Comparison of ENCODE assay signal across 27 cellular contexts in genomic region chr4:90994883-90995484, GRCh38.
"Had no signal": no experiment of that assay in that cellular context is flagged by ENCODE, and none has a peak within 500 bp of the region (broad histone marks: within the 10 kb centered on the region; RNA-seq: fewer than 3 reads in every experiment).

No MANE protein-coding gene starts in this region.

- ATAC-seq: natural killer cell treated with Interleukin-12 subunit alpha and Interleukin-12 subunit beta and Interleukin-15 and Interleukin-18, amount 100 ng/mL, for 72 hours; psoas muscle; right cardiac atrium; right lobe of liver; stimulated activated effector memory CD8-positive, alpha-beta T cell treated with anti-CD3 and anti-CD28 coated beads, Interleukin-12 subunit alpha, Interleukin-12 subunit beta, amount 100 ng/mL, for 72 hours; stimulated activated naive B cell treated with anti-CD40 and anti-IgM and Interleukin-4, amounts not matched to agents 10 μg/mL and 1 μg/mL and 100 μg/mL, for 72 hours had no signal

- H3K4me2 ChIP-seq: neural progenitor cell had no signal

- H3K27me3 Mint-ChIP-seq: natural killer cell treated with Interleukin-12 subunit alpha and Interleukin-12 subunit beta and Interleukin-15 and Interleukin-18, amount 100 ng/mL, for 72 hours; progenitor cell of endocrine pancreas; stimulated activated naive B cell treated with anti-CD40 and anti-IgM and Interleukin-4, amounts not matched to agents 10 μg/mL and 1 μg/mL and 100 μg/mL, for 72 hours; stimulated activated naive CD8-positive, alpha-beta T cell treated with anti-CD3 and anti-CD28 coated beads, Interleukin-15, Interleukin-2, amounts not matched to agents 100 ng/mL and 50 ng/mL, for 24 hours had no signal

- H3K9me3 ChIP-seq: ovary, psoas muscle, right lobe of liver, sigmoid colon, stomach, thoracic aorta, thyroid gland, tibial nerve, upper lobe of left lung, vagina had no signal

- H3K27ac ChIP-seq: neural progenitor cell, ovary, parathyroid adenoma, psoas muscle, right lobe of liver, sigmoid colon, stomach, thoracic aorta, thyroid gland, tibial nerve, upper lobe of left lung, vagina had no signal

- H3K36me3 ChIP-seq: neural progenitor cell, ovary, right lobe of liver, sigmoid colon, stomach, thoracic aorta, thyroid gland, tibial nerve, upper lobe of left lung, vagina had no signal

- H3K79me2 ChIP-seq: parathyroid adenoma had no signal

- H3K36me3 Mint-ChIP-seq: natural killer cell treated with Interleukin-12 subunit alpha and Interleukin-12 subunit beta and Interleukin-15 and Interleukin-18, amount 100 ng/mL, for 72 hours; neural progenitor cell; stimulated activated effector memory CD8-positive, alpha-beta T cell treated with anti-CD3 and anti-CD28 coated beads, Interleukin-12 subunit alpha, Interleukin-12 subunit beta, amount 100 ng/mL, for 72 hours; stimulated activated naive B cell treated with anti-CD40 and anti-IgM and Interleukin-4, amounts not matched to agents 10 μg/mL and 1 μg/mL and 100 μg/mL, for 72 hours had no signal

- H3K9ac ChIP-seq: neural progenitor cell, parathyroid adenoma had no signal

- H3K4me1 ChIP-seq: neural progenitor cell, psoas muscle, right lobe of liver, stomach, thyroid gland, tibial nerve, upper lobe of left lung, vagina had no signal

- H3K4me3 ChIP-seq: neural progenitor cell, ovary, psoas muscle, right lobe of liver, sigmoid colon, stomach, thoracic aorta, thyroid gland, tibial nerve, upper lobe of left lung, vagina had no signal

- DNase-seq: occipital lobe; ovary; posterior cingulate gyrus; psoas muscle; right cardiac atrium; right lobe of liver; sigmoid colon; small intestine; stimulated activated CD4-positive, alpha-beta T cell treated with anti-CD3 and anti-CD28 coated beads, Interleukin-15, amount 100 ng/mL, for 24 hours; stimulated activated CD4-positive, alpha-beta T cell treated with anti-CD3 and anti-CD28 coated beads, Interleukin-2, amount 100 ng/mL, for 24 hours; stimulated activated CD4-positive, alpha-beta T cell treated with anti-CD3 and anti-CD28 coated beads, Interleukin-2, amount 100 ng/mL, for 48 hours; stimulated activated CD4-positive, alpha-beta T cell treated with anti-CD3 and anti-CD28 coated beads, Interleukin-4, amount 100 ng/mL, for 24 hours; stimulated activated naive B cell treated with anti-CD40 and anti-IgM and Interleukin-4, amounts not matched to agents 10 μg/mL and 1 μg/mL and 100 μg/mL, for 72 hours; stimulated activated naive CD4-positive, alpha-beta T cell treated with Interleukin-2 at 50 U/mL for 16 hours; stomach; thyroid gland; trophoblast cell; upper lobe of left lung had no signal

- H2AFZ ChIP-seq: neural progenitor cell, parathyroid adenoma had no signal

- H3K4me1 Mint-ChIP-seq: neural progenitor cell; stimulated activated effector memory CD8-positive, alpha-beta T cell treated with anti-CD3 and anti-CD28 coated beads, Interleukin-12 subunit alpha, Interleukin-12 subunit beta, amount 100 ng/mL, for 72 hours; stimulated activated naive B cell treated with anti-CD40 and anti-IgM and Interleukin-4, amounts not matched to agents 10 μg/mL and 1 μg/mL and 100 μg/mL, for 72 hours had no signal

- H3K4me3 Mint-ChIP-seq: natural killer cell treated with Interleukin-12 subunit alpha and Interleukin-12 subunit beta and Interleukin-15 and Interleukin-18, amount 100 ng/mL, for 72 hours; neural progenitor cell; stimulated activated effector memory CD8-positive, alpha-beta T cell treated with anti-CD3 and anti-CD28 coated beads, Interleukin-12 subunit alpha, Interleukin-12 subunit beta, amount 100 ng/mL, for 72 hours; stimulated activated naive B cell treated with anti-CD40 and anti-IgM and Interleukin-4, amounts not matched to agents 10 μg/mL and 1 μg/mL and 100 μg/mL, for 72 hours; stimulated activated naive CD8-positive, alpha-beta T cell treated with anti-CD3 and anti-CD28 coated beads, Interleukin-15, Interleukin-2, amounts not matched to agents 100 ng/mL and 50 ng/mL, for 24 hours had no signal

- H3K9me3 Mint-ChIP-seq: neural progenitor cell had no signal

- H3K27ac Mint-ChIP-seq: natural killer cell treated with Interleukin-12 subunit alpha and Interleukin-12 subunit beta and Interleukin-15 and Interleukin-18, amount 100 ng/mL, for 72 hours; neural progenitor cell; progenitor cell of endocrine pancreas; stimulated activated effector memory CD8-positive, alpha-beta T cell treated with anti-CD3 and anti-CD28 coated beads, Interleukin-12 subunit alpha, Interleukin-12 subunit beta, amount 100 ng/mL, for 72 hours; stimulated activated naive B cell treated with anti-CD40 and anti-IgM and Interleukin-4, amounts not matched to agents 10 μg/mL and 1 μg/mL and 100 μg/mL, for 72 hours; stimulated activated naive CD8-positive, alpha-beta T cell treated with anti-CD3 and anti-CD28 coated beads, Interleukin-15, Interleukin-2, amounts not matched to agents 100 ng/mL and 50 ng/mL, for 24 hours had no signal

- H3K27me3 ChIP-seq: neural progenitor cell, ovary, right lobe of liver, sigmoid colon, stomach, thyroid gland, tibial nerve, upper lobe of left lung, vagina had no signal
